ENCODE assay signal across 13 cellular contexts in the genomic region with DNA sequence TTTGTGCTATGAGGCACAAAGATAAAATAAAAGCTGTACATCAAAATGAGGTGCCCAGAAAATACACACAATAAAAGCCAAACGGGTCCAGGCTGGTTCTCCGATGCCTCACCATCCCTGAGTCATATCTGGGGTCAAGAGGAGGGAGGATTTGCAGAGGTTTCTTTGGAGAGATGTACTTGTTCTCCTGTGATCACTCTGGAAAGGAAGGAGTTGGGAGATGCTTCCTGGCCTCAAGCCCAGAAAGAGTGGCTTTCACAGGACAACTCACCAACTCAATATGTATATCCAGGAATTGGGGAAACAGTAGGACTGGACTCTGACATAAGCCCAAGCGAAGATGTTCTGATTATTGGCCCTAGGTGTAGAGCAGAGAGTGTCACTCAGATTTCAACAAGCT. TPM values are rescaled to one million over a fixed set of nuclear protein-coding genes. Genes with fewer than 3 reads are reported as not detected.
A peak's percentile ranks its signal among the peaks of the same experiment; 100 is the strongest.
DNase-seq lines count a peak whose midpoint lies in the region; ATAC-seq lines count a peak whose summit lies in the region.
"Had no signal": no experiment of that assay in that cellular context is flagged by ENCODE, and none has a peak within 500 bp of the region (broad histone marks: within the 10 kb centered on the region; RNA-seq: fewer than 3 reads in every experiment).

No MANE protein-coding gene starts in this region.

- H3K36me3 ChIP-seq in MG63, result no peaks in the 10 kb centered on the region

- no peak overlapping the region for H3K4me3 ChIP-seq in MG63

- DNase-seq in DMS53 treated with DMSO at 0.1 percent for 48 hours (lab: John Stamatoyannopoulos, UW; ENCODE audit: unreplicated experiment), result peak; percentile 55
- peak; percentile 83 for DNase-seq in MG63
- DNase-seq in epidermal melanocyte (ENCODE audit: insufficient read length, low spot score), result peak; percentile 49
- no peak for DNase-seq in naive B cell
- no peak for DNase-seq in mucosa of gallbladder (ENCODE audit: low spot score)
- DNase-seq in activated CD8-positive, alpha-beta memory T cell treated with anti-CD3 and anti-CD28 coated beads, Interleukin-2, amount 50 U/mL, for 4 hours, result no peak
- DNase-seq in NCI-H774 (lab: John Stamatoyannopoulos, UW), result no peak
- DNase-seq: activated CD4-positive, alpha-beta T cell treated with anti-CD3 and anti-CD28 coated beads, Interleukin-2, amount 50 U/mL, for 4 hours; activated naive CD4-positive, alpha-beta T cell treated with anti-CD3 and anti-CD28 coated beads, Interleukin-2, amount 10 ng/mL, durations not matched to agents 7 days and 5 days; DMS 273 treated with DMSO at 0.1 percent for 48 hours; effector memory CD8-positive, alpha-beta T cell; stimulated activated CD4-positive, alpha-beta T cell treated with anti-CD3 and anti-CD28 coated beads, Interleukin-4, amount 100 ng/mL, for 4 hours had no signal

- no peak overlapping the region for H3K4me3 Mint-ChIP-seq in naive B cell
- H3K4me3 Mint-ChIP-seq: activated naive CD4-positive, alpha-beta T cell treated with anti-CD3 and anti-CD28 coated beads, Interleukin-2, amount 10 ng/mL, durations not matched to agents 7 days and 5 days; effector memory CD8-positive, alpha-beta T cell had no signal

- peak overlapping the region in 4 of 6 donors; percentile 23 to 68 (median 49) for H3K27ac Mint-ChIP-seq in naive B cell
- H3K27ac Mint-ChIP-seq: activated naive CD4-positive, alpha-beta T cell treated with anti-CD3 and anti-CD28 coated beads, Interleukin-2, amount 10 ng/mL, durations not matched to agents 7 days and 5 days; effector memory CD8-positive, alpha-beta T cell had no signal

- H3K27me3 Mint-ChIP-seq in naive B cell, result no peaks in the 10 kb centered on the region
- H3K27me3 Mint-ChIP-seq: activated naive CD4-positive, alpha-beta T cell treated with anti-CD3 and anti-CD28 coated beads, Interleukin-2, amount 10 ng/mL, durations not matched to agents 7 days and 5 days; effector memory CD8-positive, alpha-beta T cell had no signal

- H3K4me1 Mint-ChIP-seq in naive B cell, result peaks cover 29 to 60% (median 52%) of the 10 kb centered on the region in 3 donors

- H3K9me3 ChIP-seq in MG63, result peaks cover 7% of the 10 kb centered on the region; the same call in 1 of the 2 replicates

- no peaks in the 10 kb centered on the region for H3K27me3 ChIP-seq in MG63

- H3K36me3 Mint-ChIP-seq in naive B cell, result peaks cover 17 to 23% of the 10 kb centered on the region in 2 donors

- no peak for ATAC-seq in naive B cell (ENCODE audit: low read depth in 2 of 2)
- no peak for ATAC-seq in GM21526 (IDR thresholded peaks at IDR 0.05; ENCODE audit: low FRiP score, unreplicated experiment)
- ATAC-seq: effector memory CD8-positive, alpha-beta T cell had no signal

- H3K9me3 Mint-ChIP-seq in naive B cell, result peaks cover 0 to 3% (median 0%) of the 10 kb centered on the region in 7 donors
- H3K9me3 Mint-ChIP-seq: activated naive CD4-positive, alpha-beta T cell treated with anti-CD3 and anti-CD28 coated beads, Interleukin-2, amount 10 ng/mL, durations not matched to agents 7 days and 5 days; effector memory CD8-positive, alpha-beta T cell had no signal

RNA-seq across cellular contexts. Expression of gene DIPK1A, which starts 51.9 kb away (rescaled TPM):
- total RNA-seq in MG63 (2014; rRNA removed; shearing (Covaris generic); ENCODE audit: low replicate concordance), result 1.5 and 3.8 TPM in 2 replicates
- 10 to 100 TPM; 26.0 to 57.3 (median 32.4) TPM for polyA plus RNA-seq in naive B cell (ENCODE audit: low read depth in 6 of 6)
- 17.8 TPM for total RNA-seq in mucosa of gallbladder

Comparison
In these comparisons a context has a peak if more than half of its experiments do, and no peak if none do; other contexts are left out.
1. DNase-seq: peak in DMS53 treated with DMSO at 0.1 percent for 48 hours (single experiment), MG63 (single experiment) and epidermal melanocyte (single experiment); none in naive B cell (single experiment), mucosa of gallbladder (single experiment), activated CD8-positive, alpha-beta memory T cell treated with anti-CD3 and anti-CD28 coated beads, Interleukin-2, amount 50 U/mL, for 4 hours (single experiment) and NCI-H774 (single experiment).